ENCODE assay signal across 19 cellular contexts in the genomic region with DNA sequence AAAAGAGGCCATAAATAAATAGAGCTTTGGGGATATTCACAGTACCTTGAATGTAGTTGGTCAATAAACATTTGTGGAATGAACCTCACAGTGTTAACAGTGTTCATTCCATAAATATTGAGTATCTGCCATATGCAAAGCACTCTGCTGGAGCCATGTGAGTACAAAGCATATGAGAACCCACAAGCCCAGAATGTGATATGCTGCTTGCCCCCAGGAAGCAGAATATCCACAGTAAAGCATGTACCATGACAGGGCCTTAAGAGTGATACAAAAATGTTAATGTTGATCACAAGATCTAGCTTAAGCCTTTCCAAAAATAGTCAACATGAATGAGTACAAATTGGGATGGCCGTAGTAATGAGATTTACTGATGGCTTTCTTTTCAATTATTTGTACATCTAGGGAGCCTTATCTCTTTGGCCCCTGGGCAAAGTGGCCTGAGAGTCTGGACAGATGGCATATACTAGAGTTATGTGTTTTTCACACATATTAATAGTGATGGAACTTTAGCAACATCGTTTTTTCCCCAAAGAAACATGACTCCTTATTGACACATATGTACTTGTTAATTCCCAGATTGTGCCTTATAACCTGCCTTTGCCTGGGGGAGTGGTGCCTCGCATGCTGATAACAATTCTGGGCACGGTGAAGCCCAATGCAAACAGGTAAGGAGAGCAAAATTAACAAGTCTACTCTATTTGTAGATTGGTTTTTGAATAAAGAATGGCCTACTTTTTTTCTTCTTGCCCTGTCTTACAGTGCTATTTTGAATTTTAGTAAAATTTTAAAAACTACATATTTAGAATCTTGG. TPM values are rescaled to one million over a fixed set of nuclear protein-coding genes. Genes with fewer than 3 reads are reported as not detected.
"Had no signal": no experiment of that assay in that cellular context is flagged by ENCODE, and none has a peak within 500 bp of the region (broad histone marks: within the 10 kb centered on the region; RNA-seq: fewer than 3 reads in every experiment).

No MANE protein-coding gene starts in this region.

- ATAC-seq: effector memory CD8-positive, alpha-beta T cell; left lung; naive thymus-derived CD4-positive, alpha-beta T cell; sciatic nerve; stimulated activated naive B cell treated with anti-CD40 and anti-IgM and Interleukin-4, amounts not matched to agents 10 μg/mL and 1 μg/mL and 100 μg/mL, for 72 hours; stimulated activated naive CD8-positive, alpha-beta T cell treated with anti-CD3 and anti-CD28 coated beads, Interleukin-15, amount 100 ng/mL, for 72 hours had no signal

- H3K9me3 ChIP-seq: esophagus muscularis mucosa, left lung, uterus had no signal

- H3K27ac ChIP-seq: epithelial cell of prostate had no signal

- H3K27me3 Mint-ChIP-seq: dendritic cell treated with granulocyte-macrophage colony-stimulating factor and Interleukin-4, amounts not matched to agents 40 ng/mL and 50 ng/mL, for 4 days; effector memory CD8-positive, alpha-beta T cell; stimulated activated naive B cell treated with anti-CD40 and anti-IgM and Interleukin-4, amounts not matched to agents 10 μg/mL and 1 μg/mL and 100 μg/mL, for 72 hours; stimulated activated naive CD8-positive, alpha-beta T cell treated with anti-CD3 and anti-CD28 coated beads, Interleukin-15, amount 100 ng/mL, for 72 hours had no signal

- H3K4me1 Mint-ChIP-seq: immature natural killer cell; nephron progenitor cell; stimulated activated naive B cell treated with anti-CD40 and anti-IgM and Interleukin-4, amounts not matched to agents 10 μg/mL and 1 μg/mL and 100 μg/mL, for 72 hours had no signal

- H3K4me3 Mint-ChIP-seq: effector memory CD8-positive, alpha-beta T cell; immature natural killer cell; naive thymus-derived CD4-positive, alpha-beta T cell; nephron progenitor cell; stimulated activated naive B cell treated with anti-CD40 and anti-IgM and Interleukin-4, amounts not matched to agents 10 μg/mL and 1 μg/mL and 100 μg/mL, for 72 hours; stimulated activated naive CD8-positive, alpha-beta T cell treated with anti-CD3 and anti-CD28 coated beads, Interleukin-15, amount 100 ng/mL, for 72 hours had no signal

- H3K9me3 Mint-ChIP-seq: dendritic cell treated with granulocyte-macrophage colony-stimulating factor and Interleukin-4, amounts not matched to agents 40 ng/mL and 50 ng/mL, for 4 days; effector memory CD8-positive, alpha-beta T cell; immature natural killer cell; naive thymus-derived CD4-positive, alpha-beta T cell; nephron progenitor cell; stimulated activated naive B cell treated with anti-CD40 and anti-IgM and Interleukin-4, amounts not matched to agents 10 μg/mL and 1 μg/mL and 100 μg/mL, for 72 hours; stimulated activated naive CD8-positive, alpha-beta T cell treated with anti-CD3 and anti-CD28 coated beads, Interleukin-15, amount 100 ng/mL, for 72 hours had no signal

- H3K27ac Mint-ChIP-seq: immature natural killer cell; naive thymus-derived CD4-positive, alpha-beta T cell; nephron progenitor cell; stimulated activated naive B cell treated with anti-CD40 and anti-IgM and Interleukin-4, amounts not matched to agents 10 μg/mL and 1 μg/mL and 100 μg/mL, for 72 hours; stimulated activated naive CD8-positive, alpha-beta T cell treated with anti-CD3 and anti-CD28 coated beads, Interleukin-15, amount 100 ng/mL, for 72 hours had no signal

- DNase-seq: effector memory CD8-positive, alpha-beta T cell; immature natural killer cell; left lung; naive thymus-derived CD4-positive, alpha-beta T cell; nephron progenitor cell; posterior cingulate gyrus; stimulated activated CD4-positive, alpha-beta T cell treated with anti-CD3 and anti-CD28 coated beads, Interleukin-2, amount 100 ng/mL, for 24 hours; stimulated activated CD4-positive, alpha-beta T cell treated with anti-CD3 and anti-CD28 coated beads, Interleukin-4, amount 100 ng/mL, for 4 hours; stimulated activated naive B cell treated with anti-CD40 and anti-IgM and Interleukin-4, amounts not matched to agents 10 μg/mL and 1 μg/mL and 100 μg/mL, for 72 hours; stimulated activated naive CD8-positive, alpha-beta T cell treated with anti-CD3 and anti-CD28 coated beads, Interleukin-15, amount 100 ng/mL, for 72 hours; trophoblast cell; uterus had no signal

- H3K36me3 ChIP-seq: uterus had no signal

- H3K27me3 ChIP-seq: esophagus muscularis mucosa, left lung, uterus had no signal

- FAIRE-seq: colon, keratinocyte had no signal

- H3K4me3 ChIP-seq: esophagus muscularis mucosa, left lung, uterus had no signal

RNA-seq across cellular contexts. Expression of gene DLGAP5, which starts 51.5 kb away (rescaled TPM):
- total RNA-seq: mesenteric fat pad had no signal
- polyA plus RNA-seq: naive thymus-derived CD4-positive, alpha-beta T cell had no signal
